Comparison of ENCODE assay signal across 26 cellular contexts in genomic region chr3:196314597-196314996, GRCh38. TPM values are rescaled to one million over a fixed set of nuclear protein-coding genes. Genes with fewer than 3 reads are reported as not detected.
DNase-seq lines count a peak whose midpoint lies in the region; ATAC-seq and TF ChIP-seq lines count a peak whose summit lies in the region.
"Had no signal": no experiment of that assay in that cellular context is flagged by ENCODE, and none has a peak within 500 bp of the region (broad histone marks: within the 10 kb centered on the region; RNA-seq: fewer than 3 reads in every experiment).

No MANE protein-coding gene starts in this region.

- ATAC-seq in T-cell (replicated peaks in 1 of 4) (no peak), memory B cell (ENCODE audit: low read depth) (no peak), Right ventricle myocardium inferior (no peak), mucosa of descending colon (no peak)
- ATAC-seq: activated T-cell treated with anti-CD3 and anti-CD28 coated beads, Interleukin-2, amount 50 U/mL, for 72 hours had no signal

- H3K27ac Mint-ChIP-seq in activated naive CD8-positive, alpha-beta T cell = peak overlapping the region; percentile 55
- H3K27ac Mint-ChIP-seq in activated naive CD8-positive, alpha-beta T cell treated with anti-CD3 and anti-CD28 coated beads for 36 hours = no peak overlapping the region
- H3K27ac Mint-ChIP-seq in T-cell (peak overlapping the region; percentile 3 to 75), memory B cell (peak overlapping the region; percentile 25), type B pancreatic cell (peak overlapping the region; percentile 5)
- H3K27ac Mint-ChIP-seq: activated T-cell treated with anti-CD3 and anti-CD28 coated beads, Interleukin-2, amount 50 U/mL, for 72 hours had no signal

- H3K36me3 ChIP-seq in mucosa of descending colon (ENCODE audit: low read depth) = no peaks in the 10 kb centered on the region
- H3K36me3 ChIP-seq: colonic mucosa, Peyer's patch, SJCRH30, transverse colon had no signal

- no peaks in the 10 kb centered on the region for H3K9me3 Mint-ChIP-seq in activated naive CD8-positive, alpha-beta T cell (ENCODE audit: low read depth)
- H3K9me3 Mint-ChIP-seq in activated naive CD8-positive, alpha-beta T cell treated with anti-CD3 and anti-CD28 coated beads for 36 hours = no peaks in the 10 kb centered on the region
- H3K9me3 Mint-ChIP-seq in T-cell = no peaks in the 10 kb centered on the region
- H3K9me3 Mint-ChIP-seq in memory B cell = no peaks in the 10 kb centered on the region
- no peaks in the 10 kb centered on the region for H3K9me3 Mint-ChIP-seq in type B pancreatic cell
- H3K9me3 Mint-ChIP-seq: activated T-cell treated with anti-CD3 and anti-CD28 coated beads, Interleukin-2, amount 50 U/mL, for 72 hours had no signal

- H3K9me3 ChIP-seq in mucosa of descending colon = no peaks in the 10 kb centered on the region
- H3K9me3 ChIP-seq: BLaER1 treated with 17β-estradiol and CSF1 and Interleukin-3, amounts not matched to agents 10 nM and 100 nM; colonic mucosa; Peyer's patch; SJCRH30; transverse colon had no signal

- H3K4me3 ChIP-seq in mucosa of descending colon = no peak overlapping the region
- H3K4me3 ChIP-seq: BLaER1 treated with 17β-estradiol and CSF1 and Interleukin-3, amounts not matched to agents 10 nM and 100 nM; colonic mucosa; Peyer's patch; SJCRH30; skin epidermis; transverse colon had no signal

- peaks cover 2% of the 10 kb centered on the region for H3K4me1 Mint-ChIP-seq in activated naive CD8-positive, alpha-beta T cell (ENCODE audit: low read depth)
- H3K4me1 Mint-ChIP-seq in activated naive CD8-positive, alpha-beta T cell treated with anti-CD3 and anti-CD28 coated beads for 36 hours = peaks cover 2% of the 10 kb centered on the region
- H3K4me1 Mint-ChIP-seq in T-cell (peaks cover 0 to 20% (median 7%) of the 10 kb centered on the region in 3 donors), memory B cell (peaks cover 7% of the 10 kb centered on the region), type B pancreatic cell (ENCODE audit: unreplicated experiment) (no peaks in the 10 kb centered on the region)

- H3K4me1 ChIP-seq in mucosa of descending colon (ENCODE audit: low read depth) = peaks cover 3% of the 10 kb centered on the region
- H3K4me1 ChIP-seq: colonic mucosa, SJCRH30 had no signal

- POLR2A ChIA-PET in T-cell (lab: Charles Lee) = interaction anchor here (0.6 to 0.8 kb wide), 4 partner anchors 61 to 1398 kb away, joined by 3 to 7 read pairs (median 4); no protein-coding TSS in a partner anchor

- DNase-seq in activated naive CD8-positive, alpha-beta T cell treated with anti-CD3 and anti-CD28 coated beads for 36 hours = no peak
- DNase-seq in T-cell (no peak), memory B cell (ENCODE audit: low spot score in 2 of 2) (no peak), type B pancreatic cell (ENCODE audit: extremely low spot score, unreplicated experiment) (no peak), Right ventricle myocardium inferior (ENCODE audit: missing footprints) (no peak), 8988T (no peak), mucosa of descending colon (no peak)
- DNase-seq: activated naive CD4-positive, alpha-beta T cell treated with anti-CD3 and anti-CD28 coated beads, Interleukin-2, amount 50 U/mL, for 16 hours; activated T-cell treated with anti-CD3 and anti-CD28 coated beads, Interleukin-2, amount 50 U/mL, for 72 hours; anterior cingulate cortex; colonic mucosa; effector CD8-positive, alpha-beta T cell; HCEC 1CT; KBM-7; NCI-H1105; NCI-H2029; NCI-H526 treated with DMSO at 0.1 percent for 48 hours; occipital lobe; Peyer's patch; SJCRH30; T-helper 1 cell; transverse colon had no signal

- no peak overlapping the region for H3K4me3 Mint-ChIP-seq in activated naive CD8-positive, alpha-beta T cell
- no peak overlapping the region for H3K4me3 Mint-ChIP-seq in activated naive CD8-positive, alpha-beta T cell treated with anti-CD3 and anti-CD28 coated beads for 36 hours
- peak overlapping the region in 1 of 3 donors; percentile 28 for H3K4me3 Mint-ChIP-seq in T-cell
- H3K4me3 Mint-ChIP-seq in memory B cell = no peak overlapping the region
- peak overlapping the region; percentile 37 for H3K4me3 Mint-ChIP-seq in type B pancreatic cell
- H3K4me3 Mint-ChIP-seq: activated T-cell treated with anti-CD3 and anti-CD28 coated beads, Interleukin-2, amount 50 U/mL, for 72 hours had no signal

- CTCF ChIA-PET in T-cell (lab: Charles Lee) = no interaction called here

- no peak for TF ChIP-seq CTCF in type B pancreatic cell (conservative IDR thresholded peaks at IDR 0.05)
- no peak for TF ChIP-seq CTCF in mucosa of descending colon (IDR thresholded peaks at IDR 0.05)

- H3K27me3 Mint-ChIP-seq in activated naive CD8-positive, alpha-beta T cell = no peaks in the 10 kb centered on the region
- H3K27me3 Mint-ChIP-seq in activated naive CD8-positive, alpha-beta T cell treated with anti-CD3 and anti-CD28 coated beads for 36 hours = no peaks in the 10 kb centered on the region
- H3K27me3 Mint-ChIP-seq in T-cell (no peaks in the 10 kb centered on the region), memory B cell (no peaks in the 10 kb centered on the region), type B pancreatic cell (no peaks in the 10 kb centered on the region)

- H3K36me3 Mint-ChIP-seq in activated naive CD8-positive, alpha-beta T cell = no peaks in the 10 kb centered on the region
- no peaks in the 10 kb centered on the region for H3K36me3 Mint-ChIP-seq in activated naive CD8-positive, alpha-beta T cell treated with anti-CD3 and anti-CD28 coated beads for 36 hours
- no peaks in the 10 kb centered on the region for H3K36me3 Mint-ChIP-seq in T-cell
- H3K36me3 Mint-ChIP-seq in memory B cell = peaks cover 3% of the 10 kb centered on the region
- no peaks in the 10 kb centered on the region for H3K36me3 Mint-ChIP-seq in type B pancreatic cell

- intact Hi-C loops in Right ventricle myocardium inferior (cut with DNase I) = no loop called here
- intact Hi-C loops in mucosa of descending colon (cut with DNase I, micrococcal nuclease) = no loop called here

RNA-seq across cellular contexts. Expression of gene DYNLT2B, which starts 3.4 kb away (rescaled TPM):
- 1 to 10 TPM; 8.1 to 8.4 TPM for total RNA-seq in activated naive CD8-positive, alpha-beta T cell treated with anti-CD3 and anti-CD28 coated beads for 36 hours
- total RNA-seq in T-cell (1 to 10 TPM; 3.2 to 8.5 (median 7.8) TPM), type B pancreatic cell (ENCODE audit: low replicate concordance) (13.6 and 26.3 TPM in 2 replicates), Right ventricle myocardium inferior (2.9 TPM), mucosa of descending colon (1 to 10 TPM in 2 of 3 donors, under 1 TPM in 1; 0.64 to 5.2 (median 2.3) TPM)

RNA-seq across cellular contexts. Expression of gene TM4SF19, which starts 23.6 kb away (rescaled TPM):
- total RNA-seq in activated naive CD8-positive, alpha-beta T cell treated with anti-CD3 and anti-CD28 coated beads for 36 hours = not detected
- total RNA-seq in T-cell = 1 to 10 TPM in 1 of 5 donors, under 1 TPM in 2, not detected in 2; 0.28 to 1.3 (median 0.53) TPM
- total RNA-seq in type B pancreatic cell (ENCODE audit: low replicate concordance) = 1.1 TPM in 1 of 2 replicates, not detected in the other
- not detected for total RNA-seq in Right ventricle myocardium inferior
- not detected for total RNA-seq in mucosa of descending colon
- total RNA-seq: activated T-cell treated with anti-CD3 and anti-CD28 coated beads, Interleukin-2, amount 50 U/mL, for 72 hours; HT-29; occipital lobe; Peyer's patch; transverse colon had no signal

RNA-seq across cellular contexts. Expression of gene PCYT1A, which starts 27.1 kb away (rescaled TPM):
- 10 to 100 TPM; 41.2 to 42.1 TPM for total RNA-seq in activated naive CD8-positive, alpha-beta T cell treated with anti-CD3 and anti-CD28 coated beads for 36 hours
- total RNA-seq in T-cell (10 to 100 TPM; 61.1 to 87.9 (median 64.1) TPM), type B pancreatic cell (ENCODE audit: low replicate concordance) (39.0 and 50.8 TPM in 2 replicates), Right ventricle myocardium inferior (103 TPM), mucosa of descending colon (10 to 100 TPM; 60.2 to 65.2 (median 60.4) TPM)
